17 cellular contexts compared by ENCODE assay signal in genomic region chr12:15364221-15365170, GRCh38. TPM values are rescaled to one million over a fixed set of nuclear protein-coding genes. Genes with fewer than 3 reads are reported as not detected.
DNase-seq lines count a peak whose midpoint lies in the region; ATAC-seq and TF ChIP-seq lines count a peak whose summit lies in the region.
"Had no signal": no experiment of that assay in that cellular context is flagged by ENCODE, and none has a peak within 500 bp of the region (broad histone marks: within the 10 kb centered on the region; RNA-seq: fewer than 3 reads in every experiment).

No MANE protein-coding gene starts in this region.

- H3K27me3 ChIP-seq in mammary epithelial cell (ENCODE audit: insufficient read depth, low read length) (no peaks in the 10 kb centered on the region), tibial artery (no peaks in the 10 kb centered on the region), upper lobe of right lung (no peaks in the 10 kb centered on the region)
- H3K27me3 ChIP-seq: cardiac muscle cell had no signal

- H3K36me3 Mint-ChIP-seq in WTC11: no peaks in the 10 kb centered on the region

- peaks cover 15% of the 10 kb centered on the region for H3K4me1 ChIP-seq in HEK293 (ENCODE audit: control insufficient read depth, insufficient read depth, low read length)
- peaks cover 9% of the 10 kb centered on the region for H3K4me1 ChIP-seq in mammary epithelial cell (ENCODE audit: insufficient read depth, low read length)
- no peaks in the 10 kb centered on the region for H3K4me1 ChIP-seq in tibial artery
- H3K4me1 ChIP-seq in upper lobe of right lung: no peaks in the 10 kb centered on the region

- H3K9me3 ChIP-seq in HEK293 (ENCODE audit: control insufficient read depth, insufficient read depth, low read depth, low read length): no peaks in the 10 kb centered on the region
- no peaks in the 10 kb centered on the region for H3K9me3 ChIP-seq in mammary epithelial cell (replicated peaks; ENCODE audit: insufficient read depth, low read length)
- no peaks in the 10 kb centered on the region for H3K9me3 ChIP-seq in tibial artery
- no peaks in the 10 kb centered on the region for H3K9me3 ChIP-seq in upper lobe of right lung

- H3K4me1 Mint-ChIP-seq in WTC11: peaks cover 6% of the 10 kb centered on the region
- H3K4me1 Mint-ChIP-seq: B cell had no signal

- TF ChIP-seq CTCF in HEK293 (tag by site-specific recombination; IDR thresholded peaks at IDR 0.05): no peak
- no peak for TF ChIP-seq CTCF in mammary epithelial cell (conservative IDR thresholded peaks at IDR 0.05 in 1 of 2, IDR thresholded peaks at IDR 0.05 in 1 of 2; ENCODE audit: extremely low read depth in 1 of 2, insufficient read depth in 1 of 2, low read depth in 1 of 2, low read length in 2 of 2)
- TF ChIP-seq CTCF in omental fat pad (IDR thresholded peaks at IDR 0.05): no peak
- no peak for TF ChIP-seq CTCF in tibial artery (IDR thresholded peaks at IDR 0.05)
- no peak for TF ChIP-seq CTCF in upper lobe of right lung (IDR thresholded peaks at IDR 0.05)
- TF ChIP-seq CTCF in WTC11 (IDR thresholded peaks at IDR 0.05): no peak

- intact Hi-C loops in mammary epithelial cell (cut with micrococcal nuclease): no loop called here
- intact Hi-C loops in tibial artery (cut with DNase I; ENCODE audit: low total_unique reads): no loop called here
- intact Hi-C loops in upper lobe of right lung (cut with DNase I): no loop called here

- H4K20me1 ChIP-seq in mammary epithelial cell (ENCODE audit: insufficient read depth, low read length): no peaks in the 10 kb centered on the region

- no peak overlapping the region for H3K27ac ChIP-seq in HEK293 (ENCODE audit: extremely low read depth, low read depth, low read length)
- H3K27ac ChIP-seq in mammary epithelial cell (ENCODE audit: insufficient read depth, low read depth, low read length): no peak overlapping the region
- no peak overlapping the region for H3K27ac ChIP-seq in tibial artery
- no peak overlapping the region for H3K27ac ChIP-seq in upper lobe of right lung
- H3K27ac ChIP-seq: cardiac muscle cell had no signal

- H3K4me3 ChIP-seq in HEK293 (ENCODE audit: low read depth, low read length): no peak overlapping the region
- no peak overlapping the region for H3K4me3 ChIP-seq in mammary epithelial cell (replicated peaks in 1 of 3; ENCODE audit: insufficient read depth in 1 of 3, low read depth in 2 of 3, low read length in 3 of 3)
- no peak overlapping the region for H3K4me3 ChIP-seq in tibial artery
- no peak overlapping the region for H3K4me3 ChIP-seq in upper lobe of right lung
- H3K4me3 ChIP-seq: cardiac muscle cell, smooth muscle cell had no signal

- no TSS peak for BruUV-seq in mammary epithelial cell (replicated peaks; lab: Mats Ljungman, UMichigan)

- no peak overlapping the region for H3K4me3 Mint-ChIP-seq in WTC11
- H3K4me3 Mint-ChIP-seq: B cell had no signal

- peak overlapping the region; percentile 8 for H3K4me2 ChIP-seq in mammary epithelial cell (ENCODE audit: insufficient read depth, low read depth, low read length)
- H3K4me2 ChIP-seq: smooth muscle cell had no signal

- no peaks in the 10 kb centered on the region for H3K79me2 ChIP-seq in mammary epithelial cell (ENCODE audit: insufficient read depth, low read length)

- DNase-seq in NCI-H446 treated with DMSO at 0.1 percent for 48 hours (lab: John Stamatoyannopoulos, UW) (peak; percentile 59), mammary epithelial cell (peak; percentile 72), omental fat pad (ENCODE audit: low spot score) (no peak), tibial artery (no peak), upper lobe of right lung (no peak), cerebellum (ENCODE audit: low spot score) (no peak), WTC11 (ENCODE audit: low spot score) (no peak)
- DNase-seq: effector CD8-positive, alpha-beta T cell; midbrain; NCI-H1092 treated with DMSO at 0.1 percent for 48 hours; stimulated activated naive CD4-positive, alpha-beta T cell treated with Interleukin-2 at 50 U/mL for 16 hours had no signal

- H3K9ac ChIP-seq in mammary epithelial cell (ENCODE audit: insufficient read depth, low read length): no peak overlapping the region

- dilution Hi-C loops in mammary epithelial cell (cut with HindIII; ENCODE audit: low sequenced_read_pairs): no loop called here

- H2AFZ ChIP-seq in mammary epithelial cell (ENCODE audit: low read depth, low read length): no peak overlapping the region

- ATAC-seq in omental fat pad (ENCODE audit: low FRiP score): peak; percentile 71
- no peak for ATAC-seq in upper lobe of right lung
- no peak for ATAC-seq in WTC11

- in situ Hi-C loops in mammary epithelial cell (cut with MboI; ENCODE audit: low sequenced_read_pairs in 2 of 2): no loop called here

- POLR2A ChIA-PET in HEK293 (lab: Yijun Ruan, JAX) (no interaction called here), WTC11 (lab: Charles Lee) (no interaction called here)

- 60% methylated on average over 4 of the region's 4 CpGs for WGBS in mammary epithelial cell (ENCODE audit: low coverage, missing lambda C conversion rate)

- CTCF ChIA-PET in HEK293 (lab: Yijun Ruan, JAX) (no interaction called here), mammary epithelial cell (lab: Charles Lee; ENCODE audit: low non-redundant PET) (no interaction called here), WTC11 (lab: Charles Lee) (no interaction called here)

- H3K27me3 Mint-ChIP-seq in WTC11 (ENCODE audit: low read depth): no peaks in the 10 kb centered on the region
- H3K27me3 Mint-ChIP-seq: B cell had no signal

- no peaks in the 10 kb centered on the region for H3K9me3 Mint-ChIP-seq in WTC11

- no peak overlapping the region for H3K27ac Mint-ChIP-seq in WTC11
- H3K27ac Mint-ChIP-seq: B cell had no signal

- H3K36me3 ChIP-seq in HEK293 (ENCODE audit: control insufficient read depth in 2 of 2, insufficient read depth in 1 of 2, low read length in 2 of 2): no peaks in the 10 kb centered on the region
- no peaks in the 10 kb centered on the region for H3K36me3 ChIP-seq in mammary epithelial cell (ENCODE audit: insufficient read depth, low read length)
- no peaks in the 10 kb centered on the region for H3K36me3 ChIP-seq in tibial artery
- no peaks in the 10 kb centered on the region for H3K36me3 ChIP-seq in upper lobe of right lung
- H3K36me3 ChIP-seq: cardiac muscle cell had no signal

TF ChIP-seq in HEK293, 187 proteins besides CTCF, POLR2A, EP300 and RAD21 (continues in another document):
- TF ChIP-seq ZNF692 (tag by site-specific recombination; IDR thresholded peaks at IDR 0.05) (no peak), ZBTB8A (tag by site-specific recombination; IDR thresholded peaks at IDR 0.05) (no peak)

TF ChIP-seq in WTC11, 78 proteins besides CTCF, POLR2A, EP300 and RAD21 (continues in another document):
- no peak for TF ChIP-seq IRF2 (CRISPR knock-in tag; IDR thresholded peaks at IDR 0.05; ENCODE audit: borderline replicate concordance, low read depth)
- no peak for TF ChIP-seq ATF1 (CRISPR knock-in tag; IDR thresholded peaks at IDR 0.05)
- no peak for TF ChIP-seq ZNF671 (CRISPR knock-in tag; IDR thresholded peaks at IDR 0.05)
- no peak for TF ChIP-seq MYBL2 (CRISPR knock-in tag; IDR thresholded peaks at IDR 0.05)
- no peak for TF ChIP-seq KAT7 (CRISPR knock-in tag; IDR thresholded peaks at IDR 0.05; ENCODE audit: borderline replicate concordance)
- no peak for TF ChIP-seq EMX1 (CRISPR knock-in tag; IDR thresholded peaks at IDR 0.05)
- TF ChIP-seq ZNF532 (CRISPR knock-in tag; IDR thresholded peaks at IDR 0.05; ENCODE audit: borderline replicate concordance): no peak
- no peak for TF ChIP-seq GABPB1 (CRISPR knock-in tag; IDR thresholded peaks at IDR 0.05)
- no peak for TF ChIP-seq SOX15 (CRISPR knock-in tag; IDR thresholded peaks at IDR 0.05)
- TF ChIP-seq SMAD4 (CRISPR knock-in tag; IDR thresholded peaks at IDR 0.05): no peak
- no peak for TF ChIP-seq MXD4 (CRISPR knock-in tag; IDR thresholded peaks at IDR 0.05; ENCODE audit: borderline replicate concordance)

RNA-seq across cellular contexts. Expression of gene PTPRO, which starts 42.2 kb away (rescaled TPM):
- total RNA-seq in mammary epithelial cell: under 1 TPM in 1 of 2 donors, not detected in 1; 0.21 TPM
- polyA plus RNA-seq in mammary epithelial cell: 0.08 TPM
- polyA minus RNA-seq in mammary epithelial cell: not detected
- total RNA-seq in omental fat pad: 10 to 100 TPM in 1 of 4 donors, 1 to 10 TPM in 3; 2.1 to 12.5 (median 5.7) TPM
- 10.6 TPM for total RNA-seq in upper lobe of right lung
- 149 TPM for total RNA-seq in cerebellum
- total RNA-seq in WTC11 (2021): 0.57 to 1.1 TPM (median 1.0 TPM) in 3 replicates
- total RNA-seq: glomerular endothelial cell, NCI-H460, smooth muscle cell had no signal
- polyA plus RNA-seq: cardiac muscle cell, smooth muscle cell had no signal

Comparison
In these comparisons a context has a peak if more than half of its experiments do, and no peak if none do; other contexts are left out.
1. DNase-seq: peak in NCI-H446 treated with DMSO at 0.1 percent for 48 hours (single experiment) and mammary epithelial cell (single experiment); none in omental fat pad (single experiment), tibial artery (0 of 2), upper lobe of right lung (single experiment), cerebellum (single experiment) and WTC11 (single experiment).
2. RNA of gene PTPRO, which starts 42.2 kb away (total RNA-seq): 149 TPM in cerebellum (single experiment); 10.6 TPM in upper lobe of right lung (single experiment), 2.1 to 12.5 TPM in omental fat pad, 0.57 to 1.1 TPM in WTC11 and 0.21 TPM in mammary epithelial cell; every median in the first group is over 10 times any median in the second.